10 cellular contexts compared by ENCODE assay signal in the genomic region with DNA sequence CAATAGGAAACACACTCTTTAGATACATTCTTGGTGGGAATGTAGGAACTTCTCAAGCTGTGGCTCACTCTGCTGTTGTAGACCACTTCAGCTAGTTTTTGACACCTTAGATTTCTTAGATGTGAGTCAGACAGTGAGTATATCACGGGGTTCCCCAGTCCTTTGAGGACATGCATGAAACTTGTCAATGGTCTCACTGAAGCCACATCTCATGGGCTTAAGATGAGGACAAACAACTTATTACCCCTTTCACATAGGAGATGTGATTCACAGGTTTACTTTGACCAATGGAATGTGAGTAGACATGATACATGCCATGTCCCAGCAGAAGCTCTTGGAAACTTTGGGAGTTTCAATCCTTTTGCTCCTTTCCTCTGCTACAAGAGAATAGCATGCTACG.
DNase-seq lines count a peak whose midpoint lies in the region; ATAC-seq and TF ChIP-seq lines count a peak whose summit lies in the region.
"Had no signal": no experiment of that assay in that cellular context is flagged by ENCODE, and none has a peak within 500 bp of the region (broad histone marks: within the 10 kb centered on the region; RNA-seq: fewer than 3 reads in every experiment).

No MANE protein-coding gene starts in this region.

- H3K4me2 ChIP-seq in trophoblast cell (ENCODE audit: low read length), result no peak overlapping the region

- H2BK120ac ChIP-seq in trophoblast cell (ENCODE audit: insufficient read depth, low read length, poor library complexity), result no peak overlapping the region

- H3K14ac ChIP-seq in trophoblast cell (ENCODE audit: low read length), result no peak overlapping the region

- no peak overlapping the region for H3K23ac ChIP-seq in trophoblast cell (ENCODE audit: low read length)

- H3K79me1 ChIP-seq in trophoblast cell (ENCODE audit: low read length), result no peaks in the 10 kb centered on the region

- TF ChIP-seq CTCF in fibroblast of the aortic adventitia (IDR thresholded peaks at IDR 0.05; ENCODE audit: insufficient read depth, low read length) (no peak), uterus (IDR thresholded peaks at IDR 0.05) (no peak)

- H3K4me1 ChIP-seq in uterus (no peaks in the 10 kb centered on the region), trophoblast cell (ENCODE audit: control insufficient read depth in 1 of 2, insufficient read depth in 2 of 2, low read length in 2 of 2) (no peaks in the 10 kb centered on the region)
- H3K4me1 ChIP-seq: right lobe of liver had no signal

- intact Hi-C loops in uterus (cut with DNase I; ENCODE audit: low total_unique reads), result no loop called here

- H3K79me2 ChIP-seq in trophoblast cell (ENCODE audit: control insufficient read depth, insufficient read depth, low read length, poor library complexity), result no peaks in the 10 kb centered on the region

- H3K4me3 ChIP-seq in fibroblast of the aortic adventitia (ENCODE audit: low read depth, low read length) (no peak overlapping the region), uterus (no peak overlapping the region), trophoblast cell (ENCODE audit: low read depth, low read length) (no peak overlapping the region)
- H3K4me3 ChIP-seq: right lobe of liver had no signal

- no CpG with 5 or more reads among the region's 2 CpGs for WGBS in trophoblast cell (ENCODE audit: extremely low coverage, insufficient coverage, insufficient read length)

- no peak overlapping the region for H3K27ac ChIP-seq in uterus
- H3K27ac ChIP-seq in trophoblast cell (ENCODE audit: low read depth, low read length), result no peak overlapping the region

- H3K9ac ChIP-seq in trophoblast cell (ENCODE audit: low read length), result no peak overlapping the region

- no peak overlapping the region for H3K4ac ChIP-seq in trophoblast cell (ENCODE audit: low read depth, low read length)

- H2BK5ac ChIP-seq in trophoblast cell (ENCODE audit: low read depth, low read length, poor library complexity), result no peak overlapping the region

- no peak for TF ChIP-seq POLR2A in uterus (IDR thresholded peaks at IDR 0.05)

- no peak overlapping the region for H4K91ac ChIP-seq in trophoblast cell (ENCODE audit: low read depth, low read length)

- H2AK5ac ChIP-seq in trophoblast cell (ENCODE audit: low read length), result no peak overlapping the region

- ATAC-seq in GM18502 (IDR thresholded peaks at IDR 0.05; ENCODE audit: poor library complexity, unreplicated experiment), result peak; percentile 94
- ATAC-seq in GM21447 (IDR thresholded peaks at IDR 0.05; ENCODE audit: unreplicated experiment), result peak; percentile 91
- ATAC-seq in HG03460 (IDR thresholded peaks at IDR 0.05; ENCODE audit: unreplicated experiment), result peak; percentile 90
- ATAC-seq: right lobe of liver had no signal

- H3K27me3 ChIP-seq in uterus (no peaks in the 10 kb centered on the region), trophoblast cell (ENCODE audit: insufficient read depth, low read length) (no peaks in the 10 kb centered on the region)
- H3K27me3 ChIP-seq: right lobe of liver had no signal

- H2AFZ ChIP-seq in trophoblast cell (ENCODE audit: insufficient read depth, low read length, poor library complexity), result no peak overlapping the region

- DNase-seq in fibroblast of the aortic adventitia (ENCODE audit: low read depth), result peak; percentile 12
- no peak for DNase-seq in uterus
- DNase-seq in DMS79 treated with DMSO at 0.1 percent for 48 hours (lab: John Stamatoyannopoulos, UW), result no peak
- no peak for DNase-seq in trophoblast cell
- DNase-seq in SHP77 (lab: John Stamatoyannopoulos, UW), result no peak
- DNase-seq: KBM-7, right lobe of liver had no signal

- H3K9me3 ChIP-seq in uterus (no peaks in the 10 kb centered on the region), trophoblast cell (ENCODE audit: insufficient read depth, low read depth, low read length) (no peaks in the 10 kb centered on the region)
- H3K9me3 ChIP-seq: right lobe of liver had no signal

- H4K8ac ChIP-seq in trophoblast cell (ENCODE audit: low read depth, low read length), result no peak overlapping the region

- H2BK12ac ChIP-seq in trophoblast cell (ENCODE audit: low read length), result no peak overlapping the region

- H4K12ac ChIP-seq in trophoblast cell (ENCODE audit: low read depth, low read length), result no peak overlapping the region

- no peak overlapping the region for H3K18ac ChIP-seq in trophoblast cell (ENCODE audit: low read length)

- H3K36me3 ChIP-seq in uterus, result no peaks in the 10 kb centered on the region
- no peaks in the 10 kb centered on the region for H3K36me3 ChIP-seq in trophoblast cell (ENCODE audit: control insufficient read depth in 1 of 2, insufficient read depth in 2 of 2, low read length in 2 of 2)
- H3K36me3 ChIP-seq: right lobe of liver had no signal
